ENCODE assay signal across 33 cellular contexts in genomic region chr20:40258931-40259330, GRCh38.
A peak's percentile ranks its signal among the peaks of the same experiment; 100 is the strongest.
DNase-seq lines count a peak whose midpoint lies in the region; ATAC-seq, FAIRE-seq and TF ChIP-seq lines count a peak whose summit lies in the region.
"Had no signal": no experiment of that assay in that cellular context is flagged by ENCODE, and none has a peak within 500 bp of the region (broad histone marks: within the 10 kb centered on the region; RNA-seq: fewer than 3 reads in every experiment).

No MANE protein-coding gene starts in this region.

- no peak overlapping the region for H4K5ac ChIP-seq in H1 (ENCODE audit: insufficient read length, low read depth, low read length)

- H3K27me3 ChIP-seq in H1 (replicated peaks in 1 of 4; ENCODE audit: control insufficient read depth in 3 of 4, extremely low read depth in 1 of 4, insufficient read depth in 3 of 4, low read length in 3 of 4) (no peaks in the 10 kb centered on the region), esophagus muscularis mucosa (no peaks in the 10 kb centered on the region), trophoblast cell (ENCODE audit: insufficient read depth, low read length) (no peaks in the 10 kb centered on the region)
- H3K27me3 ChIP-seq: BE2C; BLaER1; BLaER1 treated with 17β-estradiol and CSF1 and Interleukin-3, amounts not matched to agents 10 nM and 100 nM had no signal

- H4K12ac ChIP-seq in trophoblast cell (ENCODE audit: low read depth, low read length): no peak overlapping the region

- H3K4me3 ChIP-seq in H1 (ENCODE audit: extremely low read depth in 1 of 4, insufficient read depth in 2 of 4, low read depth in 3 of 4, low read length in 4 of 4) (no peak overlapping the region), esophagus muscularis mucosa (no peak overlapping the region), trophoblast cell (ENCODE audit: low read depth, low read length) (no peak overlapping the region)
- H3K4me3 ChIP-seq: A549; BLaER1; BLaER1 treated with 17β-estradiol and CSF1 and Interleukin-3, amounts not matched to agents 10 nM and 100 nM had no signal

- H2BK120ac ChIP-seq in H1 (replicated peaks; ENCODE audit: low read depth, low read length) (no peak overlapping the region), trophoblast cell (ENCODE audit: insufficient read depth, low read length, poor library complexity) (no peak overlapping the region)

- DNase-seq in H1 (ENCODE audit: low read depth in 1 of 2, low spot score in 2 of 2) (no peak), esophagus muscularis mucosa (ENCODE audit: extremely low spot score) (peak; percentile 60), trophoblast cell (peak; percentile 38 to 69), HuH-7 (ENCODE audit: low spot score) (no peak), NCI-H2029 treated with DMSO at 0.1 percent for 48 hours (lab: John Stamatoyannopoulos, UW) (no peak)
- DNase-seq: 8988T; ACHN; AML-193; BE2C; C1 segment of cervical spinal cord; Caco-2; Calu3; CD4-positive, alpha-beta memory T cell; CD4-positive, alpha-beta T cell; CD4-positive, CD25-positive, alpha-beta regulatory T cell; CD8-positive, alpha-beta memory T cell; CD8-positive, alpha-beta T cell; COR-L47; DMS 273 treated with DMSO at 0.1 percent for 48 hours; DMS153; DMS53; DMS79; DMS79 treated with DMSO at 0.1 percent for 48 hours; DND-41; EL had no signal

- no peak overlapping the region for H2AK5ac ChIP-seq in H1 (ENCODE audit: low read depth, low read length)
- no peak overlapping the region for H2AK5ac ChIP-seq in trophoblast cell (ENCODE audit: low read length)

- TF ChIP-seq POLR2A in H1 (IDR thresholded peaks at IDR 0.05; ENCODE audit: control extremely low read depth in 1 of 2, low read depth in 2 of 2, low read length in 2 of 2) (no peak), esophagus muscularis mucosa (IDR thresholded peaks at IDR 0.05; ENCODE audit: low read depth) (no peak)

- H2BK12ac ChIP-seq in H1 (ENCODE audit: low read depth, low read length) (no peak overlapping the region), trophoblast cell (ENCODE audit: low read length) (no peak overlapping the region)

- H4K91ac ChIP-seq in H1 (replicated peaks; ENCODE audit: insufficient read length, low read length): no peak overlapping the region
- no peak overlapping the region for H4K91ac ChIP-seq in trophoblast cell (ENCODE audit: low read depth, low read length)

- POLR2A ChIA-PET in H1 (lab: Charles Lee; ENCODE audit: partially characterized antibody): no interaction called here

- H3K36me3 ChIP-seq in H1 (ENCODE audit: control insufficient read depth in 2 of 4, insufficient read depth in 4 of 4, low read length in 3 of 4): no peaks in the 10 kb centered on the region
- H3K36me3 ChIP-seq in esophagus muscularis mucosa: no peaks in the 10 kb centered on the region
- no peaks in the 10 kb centered on the region for H3K36me3 ChIP-seq in trophoblast cell (ENCODE audit: control insufficient read depth in 1 of 2, insufficient read depth in 2 of 2, low read length in 2 of 2)
- H3K36me3 ChIP-seq: BE2C; BLaER1; BLaER1 treated with 17β-estradiol and CSF1 and Interleukin-3, amounts not matched to agents 10 nM and 100 nM had no signal

- H3K9me3 ChIP-seq in H1 (ENCODE audit: insufficient read depth in 2 of 2, low read depth in 1 of 2, low read length in 1 of 2) (no peaks in the 10 kb centered on the region), esophagus muscularis mucosa (no peaks in the 10 kb centered on the region), trophoblast cell (ENCODE audit: insufficient read depth, low read depth, low read length) (no peaks in the 10 kb centered on the region)
- H3K9me3 ChIP-seq: A549; BE2C; BLaER1; BLaER1 treated with 17β-estradiol and CSF1 and Interleukin-3, amounts not matched to agents 10 nM and 100 nM; Caco-2 had no signal

- H3K79me2 ChIP-seq in H1 (ENCODE audit: control insufficient read depth in 1 of 2, insufficient read depth in 2 of 2, low read length in 2 of 2) (peaks cover 0 to 20% of the 10 kb centered on the region in 2 experiments; a peak in 2 of 4 replicates), trophoblast cell (ENCODE audit: control insufficient read depth, insufficient read depth, low read length, poor library complexity) (peaks cover 1% of the 10 kb centered on the region)

- no peak for TF ChIP-seq EP300 in H1 (IDR thresholded peaks at IDR 0.05; ENCODE audit: borderline replicate concordance in 1 of 2, low read depth in 2 of 2, low read length in 2 of 2)
- no peak for TF ChIP-seq EP300 in esophagus muscularis mucosa (IDR thresholded peaks at IDR 0.05)

- H2AFZ ChIP-seq in H1 (ENCODE audit: low read length) (no peak overlapping the region), trophoblast cell (ENCODE audit: insufficient read depth, low read length, poor library complexity) (no peak overlapping the region)

- H3K56ac ChIP-seq in H1 (replicated peaks; ENCODE audit: insufficient read length, low read depth, low read length): no peak overlapping the region

- H2BK15ac ChIP-seq in H1 (ENCODE audit: low read length): no peak overlapping the region

- ATAC-seq in GM21717 (IDR thresholded peaks at IDR 0.05; ENCODE audit: unreplicated experiment): no peak
- ATAC-seq: A549; CD8-positive, alpha-beta T cell had no signal

- CTCF ChIA-PET in H1 (lab: Charles Lee; ENCODE audit: partially characterized antibody): no interaction called here

- H3K14ac ChIP-seq in H1 (ENCODE audit: insufficient read length) (no peak overlapping the region), trophoblast cell (ENCODE audit: low read length) (no peak overlapping the region)

- no peaks in the 10 kb centered on the region for H3K23me2 ChIP-seq in H1 (ENCODE audit: low read depth, low read length)

- H4K8ac ChIP-seq in H1 (ENCODE audit: extremely low read depth, insufficient read depth, low read length) (no peak overlapping the region), trophoblast cell (ENCODE audit: low read depth, low read length) (no peak overlapping the region)

- peak overlapping the region; percentile 64; the same call in 1 of the 2 replicates for H2BK20ac ChIP-seq in H1 (ENCODE audit: low read length)

- H4K20me1 ChIP-seq in H1 (replicated peaks in 1 of 2; ENCODE audit: control insufficient read depth in 1 of 2, insufficient read depth in 2 of 2, low read length in 2 of 2): no peaks in the 10 kb centered on the region
- H4K20me1 ChIP-seq: BLaER1; BLaER1 treated with 17β-estradiol and CSF1 and Interleukin-3, amounts not matched to agents 10 nM and 100 nM had no signal

- 74% methylated on average over 4 of the region's 4 CpGs; no CpG with 5 or more reads in 1 of the 2 experiments for WGBS in H1 (ENCODE audit: extremely low coverage in 1 of 2, insufficient coverage in 1 of 2, insufficient read length in 1 of 2, insufficient replicate concordance in 2 of 2, low coverage in 1 of 2, low lambda C conversion rate in 2 of 2, missing lambda C conversion rate in 1 of 2), 2 experiments
- WGBS in esophagus muscularis mucosa: 85% methylated on average over 4 of the region's 4 CpGs
- WGBS in trophoblast cell (ENCODE audit: extremely low coverage, insufficient coverage, insufficient read length): no CpG with 5 or more reads among the region's 4 CpGs

- H3K9ac ChIP-seq in H1 (replicated peaks in 1 of 4; ENCODE audit: extremely low read depth in 1 of 4, low read depth in 3 of 4, low read length in 3 of 4): no peak overlapping the region
- no peak overlapping the region for H3K9ac ChIP-seq in trophoblast cell (ENCODE audit: low read length)
- H3K9ac ChIP-seq: BLaER1; BLaER1 treated with 17β-estradiol and CSF1 and Interleukin-3, amounts not matched to agents 10 nM and 100 nM had no signal

- H2BK5ac ChIP-seq in H1 (ENCODE audit: low read depth, low read length): no peak overlapping the region
- H2BK5ac ChIP-seq in trophoblast cell (ENCODE audit: low read depth, low read length, poor library complexity): no peak overlapping the region

- H3K4me1 ChIP-seq in H1 (replicated peaks in 1 of 4; ENCODE audit: control insufficient read depth in 3 of 4, insufficient read depth in 4 of 4, low read length in 3 of 4): peaks cover 0 to 9% (median under 1%) of the 10 kb centered on the region in 4 experiments; a peak in 2 of 7 replicates
- peaks cover 0 to 9% (median 3%) of the 10 kb centered on the region in 4 donors for H3K4me1 ChIP-seq in esophagus muscularis mucosa
- peaks cover 0 to 9% of the 10 kb centered on the region in 2 experiments for H3K4me1 ChIP-seq in trophoblast cell (ENCODE audit: control insufficient read depth in 1 of 2, insufficient read depth in 2 of 2, low read length in 2 of 2)
- H3K4me1 ChIP-seq: A549, BE2C, BLaER1, Caco-2 had no signal

- TF ChIP-seq CTCF in H1 (IDR thresholded peaks at IDR 0.05; ENCODE audit: control extremely low read depth in 1 of 3, insufficient read depth in 1 of 3, low read depth in 1 of 3, low read length in 3 of 3) (no peak), esophagus muscularis mucosa (IDR thresholded peaks at IDR 0.05) (no peak)

- H3K18ac ChIP-seq in H1 (ENCODE audit: extremely low read depth, low read length) (no peak overlapping the region), trophoblast cell (ENCODE audit: low read length) (no peak overlapping the region)

- H3K23ac ChIP-seq in H1 (ENCODE audit: insufficient read length) (no peak overlapping the region), trophoblast cell (ENCODE audit: low read length) (no peak overlapping the region)

- intact Hi-C loops in esophagus muscularis mucosa (cut with DNase I): no loop called here

- FAIRE-seq in H1 (lab: Jason Lieb, UNC): no peak
- FAIRE-seq: A204.1, A549, D721Med had no signal

- H3K4ac ChIP-seq in H1 (replicated peaks; ENCODE audit: insufficient read length, low read depth, low read length): no peak overlapping the region
- no peak overlapping the region for H3K4ac ChIP-seq in trophoblast cell (ENCODE audit: low read depth, low read length)

- H3K27ac ChIP-seq in H1 (ENCODE audit: low read depth, low read length) (no peak overlapping the region), esophagus muscularis mucosa (replicated peaks in 1 of 4) (no peak overlapping the region), trophoblast cell (ENCODE audit: low read depth, low read length) (no peak overlapping the region)
- H3K27ac ChIP-seq: 22Rv1, A549, BLaER1, C4-2B had no signal

- no peak for TF ChIP-seq RAD21 in H1 (IDR thresholded peaks at IDR 0.05 in 1 of 2, conservative IDR thresholded peaks at IDR 0.05 in 1 of 2; ENCODE audit: low read depth in 2 of 2, low read length in 2 of 2)

- 0 out of 2 replicates have a peak, but pooled peaks cover 5% of the 10 kb centered on the region for H3K79me1 ChIP-seq in H1 (ENCODE audit: low read depth, low read length)
- no peaks in the 10 kb centered on the region for H3K79me1 ChIP-seq in trophoblast cell (ENCODE audit: low read length)

- no peak overlapping the region for H3K4me2 ChIP-seq in H1 (ENCODE audit: insufficient read depth in 1 of 2, low read depth in 2 of 2, low read length in 2 of 2)
- H3K4me2 ChIP-seq in trophoblast cell (ENCODE audit: low read length): no peak overlapping the region
- H3K4me2 ChIP-seq: A549, BLaER1 had no signal

TF ChIP-seq in H1, 55 proteins besides CTCF, POLR2A, EP300 and RAD21 (continues in another document):
- TF ChIP-seq SIRT6 (IDR thresholded peaks at IDR 0.05; ENCODE audit: low read length) (no peak), EZH2 (IDR thresholded peaks at IDR 0.05; ENCODE audit: low read depth, low read length, severe bottlenecking) (no peak), EGR1 (IDR thresholded peaks at IDR 0.05; ENCODE audit: borderline replicate concordance, low read depth, low read length) (no peak), CTBP2 (IDR thresholded peaks at IDR 0.05; ENCODE audit: borderline replicate concordance, insufficient read depth, insufficient read length, low read length) (no peak)

Comparison
In these comparisons a context has a peak if more than half of its experiments do, and no peak if none do; other contexts are left out.
1. DNase-seq: peak in esophagus muscularis mucosa (single experiment) and trophoblast cell (2 of 2); none in H1 (0 of 2), HuH-7 (single experiment) and NCI-H2029 treated with DMSO at 0.1 percent for 48 hours (single experiment).